ENCODE assay signal across 13 cellular contexts in the genomic region with DNA sequence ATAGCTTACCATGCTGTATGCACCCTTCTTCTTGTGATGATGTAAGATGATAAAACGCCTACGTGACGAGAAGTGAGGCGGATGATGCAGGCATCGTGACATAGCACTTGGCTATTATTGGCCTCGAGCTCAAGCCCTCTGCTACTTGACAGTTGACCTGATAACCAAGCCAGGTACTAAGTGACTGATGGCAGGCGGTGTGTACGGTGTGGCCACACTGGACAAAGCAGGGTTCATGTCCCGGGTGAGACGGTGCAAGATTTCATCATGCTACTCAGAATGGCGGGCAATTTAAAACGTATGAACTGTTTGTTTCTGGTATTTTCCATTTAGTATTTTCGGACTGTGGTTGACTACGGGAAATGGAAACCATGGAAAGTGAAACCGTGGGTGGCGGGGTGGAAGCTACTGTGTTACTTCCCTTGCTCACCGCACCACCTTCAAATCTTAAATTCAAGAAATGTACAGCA. TPM values are rescaled to one million over a fixed set of nuclear protein-coding genes. Genes with fewer than 3 reads are reported as not detected.
DNase-seq lines count a peak whose midpoint lies in the region; ATAC-seq and TF ChIP-seq lines count a peak whose summit lies in the region.
"Had no signal": no experiment of that assay in that cellular context is flagged by ENCODE, and none has a peak within 500 bp of the region (broad histone marks: within the 10 kb centered on the region; RNA-seq: fewer than 3 reads in every experiment).

No MANE protein-coding gene starts in this region.

- no peaks in the 10 kb centered on the region for H3K27me3 ChIP-seq in SU-DHL-6 (ENCODE audit: low read length)
- no peaks in the 10 kb centered on the region for H3K27me3 ChIP-seq in colonic mucosa
- H3K27me3 ChIP-seq in suprapubic skin = no peaks in the 10 kb centered on the region
- H3K27me3 ChIP-seq: hepatocyte had no signal

- H3K27ac ChIP-seq in SU-DHL-6 (ENCODE audit: low read depth, low read length) (no peak overlapping the region), colonic mucosa (no peak overlapping the region), suprapubic skin (no peak overlapping the region)
- H3K27ac ChIP-seq: hepatocyte, HL-60 had no signal

- H4K20me1 ChIP-seq in SU-DHL-6 (ENCODE audit: low read depth, low read length) = no peaks in the 10 kb centered on the region

- no peaks in the 10 kb centered on the region for H3K9me2 ChIP-seq in SU-DHL-6 (replicated peaks; ENCODE audit: insufficient read depth, low read length)

- H3K4me1 ChIP-seq in colonic mucosa (no peaks in the 10 kb centered on the region), suprapubic skin (peaks cover 7% of the 10 kb centered on the region)

- H3K4me3 ChIP-seq in SU-DHL-6 (ENCODE audit: insufficient read depth, low read length, poor library complexity, severe bottlenecking) (no peak overlapping the region), colonic mucosa (no peak overlapping the region), suprapubic skin (peak overlapping the region; percentile 1)
- H3K4me3 ChIP-seq: hepatocyte, skin epidermis had no signal

- H3K9ac ChIP-seq in SU-DHL-6 (ENCODE audit: low read length) (no peak overlapping the region), colonic mucosa (ENCODE audit: low read depth in 2 of 2, low read length in 2 of 2) (no peak overlapping the region)

- DNase-seq in stimulated activated CD4-positive, alpha-beta T cell treated with anti-CD3 and anti-CD28 coated beads, Interleukin-12 subunit alpha, Interleukin-12 subunit beta, amount 100 ng/mL, for 48 hours (ENCODE audit: low read depth in 2 of 3, low spot score in 1 of 3) = peak in 2 of 3 donors; percentile 36 to 48
- no peak for DNase-seq in stimulated activated CD4-positive, alpha-beta T cell treated with anti-CD3 and anti-CD28 coated beads, Interleukin-1b, Interleukin-23, amount 100 ng/mL, for 48 hours
- DNase-seq in colonic mucosa = peak; percentile 19
- DNase-seq in suprapubic skin (ENCODE audit: low spot score in 2 of 2) = peak in 1 of 2 donors; percentile 60
- no peak for DNase-seq in NCI-H2081 (lab: John Stamatoyannopoulos, UW)
- DNase-seq in dermis blood vessel endothelial cell = no peak
- DNase-seq: NCI-H187 treated with DMSO at 0.1 percent for 48 hours, SHP77 had no signal

- 91% methylated on average over 17 of the region's 17 CpGs for WGBS in suprapubic skin

- TF ChIP-seq POLR2A in suprapubic skin (IDR thresholded peaks at IDR 0.05) = no peak

- H3K79me2 ChIP-seq in SU-DHL-6 (ENCODE audit: insufficient read depth, low read length) = no peaks in the 10 kb centered on the region
- H3K79me2 ChIP-seq: hepatocyte had no signal

- H3K4me2 ChIP-seq in SU-DHL-6 (ENCODE audit: low read depth, low read length, poor library complexity, severe bottlenecking) = no peak overlapping the region
- H3K4me2 ChIP-seq: hepatocyte had no signal

- no peaks in the 10 kb centered on the region for H3F3A ChIP-seq in SU-DHL-6 (ENCODE audit: insufficient read depth)

- ATAC-seq in HG02981 (IDR thresholded peaks at IDR 0.05; ENCODE audit: unreplicated experiment) = no peak

- H3K36me3 ChIP-seq in SU-DHL-6 (ENCODE audit: low read length) (no peaks in the 10 kb centered on the region), colonic mucosa (no peaks in the 10 kb centered on the region), suprapubic skin (no peaks in the 10 kb centered on the region)

- intact Hi-C loops in colonic mucosa (cut with DNase I) = no loop called here

- TF ChIP-seq EP300 in suprapubic skin (IDR thresholded peaks at IDR 0.05) = no peak

- TF ChIP-seq CTCF in SU-DHL-6 (IDR thresholded peaks at IDR 0.05; ENCODE audit: insufficient read depth, low read length, poor library complexity, severe bottlenecking) = no peak
- TF ChIP-seq CTCF in colonic mucosa (IDR thresholded peaks at IDR 0.05) = no peak
- TF ChIP-seq CTCF in suprapubic skin (IDR thresholded peaks at IDR 0.05) = no peak

- peak overlapping the region; percentile 32 for H2AFZ ChIP-seq in SU-DHL-6 (ENCODE audit: low read depth, low read length, severe bottlenecking)
- H2AFZ ChIP-seq: hepatocyte had no signal

- H3K9me3 ChIP-seq in SU-DHL-6 (ENCODE audit: insufficient read depth, low read length) (no peaks in the 10 kb centered on the region), colonic mucosa (no peaks in the 10 kb centered on the region), suprapubic skin (no peaks in the 10 kb centered on the region)

RNA-seq across cellular contexts. Expression of gene SLC12A8, which starts 57.7 kb away (rescaled TPM):
- 10 to 100 TPM; 20.7 to 33.7 TPM for total RNA-seq in colonic mucosa
- 1 to 10 TPM; 2.5 to 5.8 (median 4.4) TPM for total RNA-seq in suprapubic skin
- total RNA-seq in dermis blood vessel endothelial cell = 0.34 and 0.70 TPM in 2 replicates

Comparison
In these comparisons a context has a peak if more than half of its experiments do, and no peak if none do; other contexts are left out.
1. DNase-seq: peak in stimulated activated CD4-positive, alpha-beta T cell treated with anti-CD3 and anti-CD28 coated beads, Interleukin-12 subunit alpha, Interleukin-12 subunit beta, amount 100 ng/mL, for 48 hours (2 of 3) and colonic mucosa (single experiment); none in stimulated activated CD4-positive, alpha-beta T cell treated with anti-CD3 and anti-CD28 coated beads, Interleukin-1b, Interleukin-23, amount 100 ng/mL, for 48 hours (single experiment), NCI-H2081 (0 of 2) and dermis blood vessel endothelial cell (single experiment).